Comparison of ENCODE assay signal across 19 cellular contexts in the genomic region with DNA sequence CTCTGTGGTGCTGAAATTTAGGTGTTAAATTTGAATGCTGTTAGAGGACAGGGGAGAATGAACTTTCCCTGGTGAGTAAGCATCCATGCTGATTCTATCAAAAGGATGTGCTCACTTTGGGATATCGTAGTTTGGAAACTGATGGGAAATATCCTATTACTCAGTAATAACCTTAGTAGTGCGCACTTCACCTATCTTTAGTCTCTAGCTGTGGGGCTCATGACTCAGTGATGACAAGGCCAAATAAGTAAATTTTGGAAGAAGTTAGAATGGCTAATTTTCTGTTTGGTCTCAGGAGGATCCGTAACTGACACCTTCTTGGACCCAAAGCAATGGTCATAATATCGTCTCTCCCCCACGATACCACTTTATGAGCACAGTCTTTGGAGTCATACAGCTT.
"Had no signal": no experiment of that assay in that cellular context is flagged by ENCODE, and none has a peak within 500 bp of the region (broad histone marks: within the 10 kb centered on the region; RNA-seq: fewer than 3 reads in every experiment).

No MANE protein-coding gene starts in this region.

- H3K27ac ChIP-seq: heart left ventricle, stomach, thoracic aorta, transverse colon had no signal

- DNase-seq: effector memory CD8-positive, alpha-beta T cell; erythroblast; heart left ventricle; hippocampal formation; left colon; left ventricle myocardium superior; mesenchymal stem cell; naive thymus-derived CD4-positive, alpha-beta T cell; nephron progenitor cell; posterior cingulate gyrus; small intestine; stimulated activated CD4-positive, alpha-beta T cell treated with anti-CD3 and anti-CD28 coated beads, Interleukin-12 subunit alpha, Interleukin-12 subunit beta, amount 100 ng/mL, for 4 hours; stimulated activated naive CD4-positive, alpha-beta T cell; stomach; substantia nigra; transverse colon had no signal

- H3K36me3 Mint-ChIP-seq: naive thymus-derived CD4-positive, alpha-beta T cell had no signal

- H3K4me1 Mint-ChIP-seq: naive thymus-derived CD4-positive, alpha-beta T cell; nephron progenitor cell had no signal

- H3K27me3 ChIP-seq: heart left ventricle, stomach, transverse colon had no signal

- H3K27ac Mint-ChIP-seq: dendritic cell treated with granulocyte-macrophage colony-stimulating factor and Interleukin-4, amounts not matched to agents 40 ng/mL and 50 ng/mL, for 4 days; effector memory CD8-positive, alpha-beta T cell; naive thymus-derived CD4-positive, alpha-beta T cell; nephron progenitor cell had no signal

- ATAC-seq: effector memory CD8-positive, alpha-beta T cell; left colon; left ventricle myocardium superior; naive thymus-derived CD4-positive, alpha-beta T cell; sciatic nerve had no signal

- H3K27me3 Mint-ChIP-seq: dendritic cell treated with granulocyte-macrophage colony-stimulating factor and Interleukin-4, amounts not matched to agents 40 ng/mL and 50 ng/mL, for 4 days; effector memory CD8-positive, alpha-beta T cell; naive thymus-derived CD4-positive, alpha-beta T cell had no signal

- H3K4me1 ChIP-seq: heart left ventricle, stomach, transverse colon had no signal

- H3K4me3 Mint-ChIP-seq: dendritic cell treated with granulocyte-macrophage colony-stimulating factor and Interleukin-4, amounts not matched to agents 40 ng/mL and 50 ng/mL, for 4 days; effector memory CD8-positive, alpha-beta T cell; naive thymus-derived CD4-positive, alpha-beta T cell; nephron progenitor cell had no signal
